12 cellular contexts compared by ENCODE assay signal in the genomic region with DNA sequence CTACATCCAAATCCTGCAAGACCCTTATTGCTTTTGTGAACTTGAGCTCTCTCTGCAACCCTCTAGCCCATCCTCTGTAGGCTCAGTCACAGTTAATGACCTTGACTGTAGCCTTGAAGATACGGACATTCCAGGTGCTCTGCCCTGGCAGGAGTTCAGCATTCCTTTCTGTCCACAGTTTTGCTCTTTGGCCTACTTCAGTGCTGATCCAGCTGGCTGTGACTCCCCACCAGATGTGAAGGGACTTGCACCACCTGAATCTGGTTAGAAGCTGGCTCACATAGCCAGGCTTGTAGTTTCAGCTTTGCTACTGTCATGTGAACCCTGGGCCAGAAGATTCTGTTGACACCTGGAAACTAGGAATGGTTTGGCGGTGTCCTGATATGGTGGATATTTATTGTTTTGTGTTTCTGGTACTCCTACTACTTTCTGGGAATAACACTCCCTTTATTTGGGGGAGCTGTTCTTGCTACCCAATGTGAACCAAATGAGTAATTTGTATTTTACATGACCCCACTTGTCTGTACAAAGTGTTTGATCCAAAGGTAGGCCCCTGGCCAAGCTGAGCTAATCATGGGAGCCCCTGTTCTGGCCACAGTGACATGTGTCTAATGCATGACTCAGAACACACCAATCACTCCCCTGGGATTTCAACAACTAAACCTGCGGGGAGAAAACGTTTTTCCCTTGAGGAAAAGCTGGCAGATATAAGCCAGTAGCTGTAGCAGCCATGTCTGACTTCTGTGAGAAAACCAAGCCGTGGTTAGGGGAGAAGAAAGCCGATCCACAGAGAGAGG.
DNase-seq lines count a peak whose midpoint lies in the region; ATAC-seq and TF ChIP-seq lines count a peak whose summit lies in the region.
"Had no signal": no experiment of that assay in that cellular context is flagged by ENCODE, and none has a peak within 500 bp of the region (broad histone marks: within the 10 kb centered on the region; RNA-seq: fewer than 3 reads in every experiment).

No MANE protein-coding gene starts in this region.

- no peaks in the 10 kb centered on the region for H3K9me3 Mint-ChIP-seq in MCF 10A (ENCODE audit: unreplicated experiment)
- H3K9me3 Mint-ChIP-seq in activated T-helper 1 cell treated with anti-CD3 and anti-CD28 coated beads, Interleukin-12 subunit alpha, Interleukin-12 subunit beta, Interleukin-2, Interleukin-4 antibody, amounts not matched to agents 30 ng/mL and 10 ng/mL and 1 ng/mL, durations not matched to agents 14 hours and 24 hours and 36 hours = no peaks in the 10 kb centered on the region

- H3K36me3 Mint-ChIP-seq in MCF 10A (ENCODE audit: insufficient read depth, unreplicated experiment) = no peaks in the 10 kb centered on the region
- H3K36me3 Mint-ChIP-seq in activated T-helper 1 cell treated with anti-CD3 and anti-CD28 coated beads, Interleukin-12 subunit alpha, Interleukin-12 subunit beta, Interleukin-2, Interleukin-4 antibody, amounts not matched to agents 30 ng/mL and 10 ng/mL and 1 ng/mL, durations not matched to agents 14 hours and 24 hours and 36 hours (ENCODE audit: low read depth) = no peaks in the 10 kb centered on the region

- peak overlapping the region; percentile 21 for H3K4me3 Mint-ChIP-seq in MCF 10A (ENCODE audit: unreplicated experiment)
- H3K4me3 Mint-ChIP-seq in activated T-helper 1 cell treated with anti-CD3 and anti-CD28 coated beads, Interleukin-12 subunit alpha, Interleukin-12 subunit beta, Interleukin-2, Interleukin-4 antibody, amounts not matched to agents 30 ng/mL and 10 ng/mL and 1 ng/mL, durations not matched to agents 14 hours and 24 hours and 36 hours = no peak overlapping the region

- TF ChIP-seq CTCF in AG10803 (conservative IDR thresholded peaks at IDR 0.05; ENCODE audit: low read length) (no peak), MCF 10A (IDR thresholded peaks at IDR 0.05; ENCODE audit: unreplicated experiment) (no peak)

- no peak overlapping the region for H3K4me3 ChIP-seq in AG10803 (ENCODE audit: low read length)
- H3K4me3 ChIP-seq: BLaER1 had no signal

- peaks cover 29% of the 10 kb centered on the region for H3K27me3 Mint-ChIP-seq in MCF 10A (ENCODE audit: insufficient read depth, unreplicated experiment)
- peaks cover 10% of the 10 kb centered on the region for H3K27me3 Mint-ChIP-seq in activated T-helper 1 cell treated with anti-CD3 and anti-CD28 coated beads, Interleukin-12 subunit alpha, Interleukin-12 subunit beta, Interleukin-2, Interleukin-4 antibody, amounts not matched to agents 30 ng/mL and 10 ng/mL and 1 ng/mL, durations not matched to agents 14 hours and 24 hours and 36 hours (ENCODE audit: insufficient read depth)

- no peak for ATAC-seq in HG02588 (IDR thresholded peaks at IDR 0.05; ENCODE audit: unreplicated experiment)
- ATAC-seq in HG02840 (IDR thresholded peaks at IDR 0.05; ENCODE audit: low FRiP score, unreplicated experiment) = no peak

- intact Hi-C loops in MCF 10A (cut with micrococcal nuclease) = no loop called here
- intact Hi-C loops in activated T-helper 1 cell treated with anti-CD3 and anti-CD28 coated beads, Interleukin-12 subunit alpha, Interleukin-12 subunit beta, Interleukin-2, Interleukin-4 antibody, amounts not matched to agents 30 ng/mL and 10 ng/mL and 1 ng/mL, durations not matched to agents 14 hours and 24 hours and 36 hours (cut with micrococcal nuclease) = no loop called here

- DNase-seq in AG10803 (ENCODE audit: low read depth) (peak; percentile 71), LHCN-M2 (ENCODE audit: low read depth) (peak; percentile 60), MCF 10A (ENCODE audit: unreplicated experiment) (peak; percentile 95), kidney tubule cell (ENCODE audit: low spot score) (peak; percentile 74), SKM-1 treated with dmso at 0.1 percent for 144 hours (lab: John Stamatoyannopoulos, UW; ENCODE audit: unreplicated experiment) (no peak)
- no peak for DNase-seq in activated T-helper 1 cell treated with anti-CD3 and anti-CD28 coated beads, Interleukin-12 subunit alpha, Interleukin-12 subunit beta, Interleukin-2, Interleukin-4 antibody, amounts not matched to agents 30 ng/mL and 10 ng/mL and 1 ng/mL, durations not matched to agents 14 hours and 24 hours and 36 hours (ENCODE audit: low spot score)
- DNase-seq: activated CD8-positive, alpha-beta memory T cell treated with anti-CD3 and anti-CD28 coated beads, Interleukin-2, amount 50 U/mL, for 4 hours; NCI-H1092 treated with DMSO at 0.1 percent for 48 hours; stimulated activated CD4-positive, alpha-beta T cell treated with anti-CD3 and anti-CD28 coated beads, Interleukin-12 subunit alpha, Interleukin-12 subunit beta, amount 100 ng/mL, for 4 hours had no signal

- CTCF ChIA-PET in MCF 10A (lab: Yijun Ruan, JAX) = interaction anchor here (0.7 to 3.0 kb wide), 7 partner anchors 17 to 351 kb away, joined by 3 to 18 read pairs (median 6); no protein-coding TSS in a partner anchor

- POLR2A ChIA-PET in MCF 10A (lab: Yijun Ruan, JAX) = interaction anchor here (0.7 to 2.2 kb wide), 12 partner anchors 8 to 534 kb away, joined by 3 to 18 read pairs (median 4); no protein-coding TSS in a partner anchor

- peak overlapping the region; percentile 59 for H3K27ac Mint-ChIP-seq in MCF 10A (ENCODE audit: low read depth, unreplicated experiment)
- no peak overlapping the region for H3K27ac Mint-ChIP-seq in activated T-helper 1 cell treated with anti-CD3 and anti-CD28 coated beads, Interleukin-12 subunit alpha, Interleukin-12 subunit beta, Interleukin-2, Interleukin-4 antibody, amounts not matched to agents 30 ng/mL and 10 ng/mL and 1 ng/mL, durations not matched to agents 14 hours and 24 hours and 36 hours

- peaks cover 30% of the 10 kb centered on the region for H3K4me1 Mint-ChIP-seq in MCF 10A (ENCODE audit: insufficient read depth, unreplicated experiment)
- H3K4me1 Mint-ChIP-seq in activated T-helper 1 cell treated with anti-CD3 and anti-CD28 coated beads, Interleukin-12 subunit alpha, Interleukin-12 subunit beta, Interleukin-2, Interleukin-4 antibody, amounts not matched to agents 30 ng/mL and 10 ng/mL and 1 ng/mL, durations not matched to agents 14 hours and 24 hours and 36 hours (ENCODE audit: low read depth) = no peaks in the 10 kb centered on the region

- no TSS peak for BruUV-seq in MCF 10A (replicated peaks; lab: Mats Ljungman, UMichigan)

Comparison
In these comparisons a context has a peak if more than half of its experiments do, and no peak if none do; other contexts are left out.
1. DNase-seq: peak in AG10803 (single experiment), LHCN-M2 (single experiment), MCF 10A (single experiment) and kidney tubule cell (single experiment); none in SKM-1 treated with dmso at 0.1 percent for 144 hours (single experiment) and activated T-helper 1 cell treated with anti-CD3 and anti-CD28 coated beads, Interleukin-12 subunit alpha, Interleukin-12 subunit beta, Interleukin-2, Interleukin-4 antibody, amounts not matched to agents 30 ng/mL and 10 ng/mL and 1 ng/mL, durations not matched to agents 14 hours and 24 hours and 36 hours (single experiment).